Comparison of ENCODE assay signal across 16 cellular contexts in genomic region chr10:46294641-46295230, GRCh38. TPM values are rescaled to one million over a fixed set of nuclear protein-coding genes. Genes with fewer than 3 reads are reported as not detected.
DNase-seq lines count a peak whose midpoint lies in the region; ATAC-seq, FAIRE-seq and TF ChIP-seq lines count a peak whose summit lies in the region.
"Had no signal": no experiment of that assay in that cellular context is flagged by ENCODE, and none has a peak within 500 bp of the region (broad histone marks: within the 10 kb centered on the region; RNA-seq: fewer than 3 reads in every experiment).

No MANE protein-coding gene starts in this region.

- no peak for DNase-seq in activated CD4-positive, alpha-beta T cell treated with anti-CD3 and anti-CD28 coated beads, Interleukin-2, amount 10 ng/mL, durations not matched to agents 7 days and 5 days
- no peak for DNase-seq in activated CD4-positive, alpha-beta T cell treated with anti-CD3 and anti-CD28 coated beads for 1 hour
- DNase-seq in RWPE2 (ENCODE audit: low spot score) (peak; percentile 35), neural crest cell (ENCODE audit: low read depth, low spot score) (no peak), stomach (peak; percentile 20), thyroid gland (no peak), urothelium cell line (ENCODE audit: low spot score) (no peak)
- DNase-seq: NCI-H1436 treated with DMSO at 0.1 percent for 48 hours, NCI-H2081, NCI-H510A treated with DMSO at 0.1 percent for 48 hours, SHP77 treated with DMSO at 0.1 percent for 48 hours had no signal

- CTCF ChIA-PET in activated CD4-positive, alpha-beta T cell treated with anti-CD3 and anti-CD28 coated beads, Interleukin-2, amount 10 ng/mL, durations not matched to agents 7 days and 5 days (lab: Charles Lee), result no interaction called here

- peak overlapping the region; percentile 2 for H3K27ac Mint-ChIP-seq in activated CD4-positive, alpha-beta T cell treated with anti-CD3 and anti-CD28 coated beads, Interleukin-2, amount 10 ng/mL, durations not matched to agents 7 days and 5 days
- H3K27ac Mint-ChIP-seq in neural crest cell (ENCODE audit: unreplicated experiment), result peak overlapping the region; percentile 43

- 93 to 96% (median 95%) methylated on average over 7 to 8 of the region's 8 CpGs for WGBS in stomach, 5 donors
- 95 to 97% methylated on average over 7 to 8 of the region's 8 CpGs for WGBS in thyroid gland, 2 donors

- H3K4me1 ChIP-seq in RWPE2 (ENCODE audit: insufficient read depth, poor library complexity, severe bottlenecking) (no peaks in the 10 kb centered on the region), stomach (no peaks in the 10 kb centered on the region), thyroid gland (peaks cover 0 to 5% of the 10 kb centered on the region in 2 donors)

- no peak for FAIRE-seq in urothelium cell line (lab: Jason Lieb, UNC)
- FAIRE-seq: G401.6, GM12891, HTR-8/SVneo, RCC 7860 had no signal

- H3K27me3 Mint-ChIP-seq in activated CD4-positive, alpha-beta T cell treated with anti-CD3 and anti-CD28 coated beads, Interleukin-2, amount 10 ng/mL, durations not matched to agents 7 days and 5 days, result peaks cover 11% of the 10 kb centered on the region
- H3K27me3 Mint-ChIP-seq in neural crest cell (ENCODE audit: low read depth), result peaks cover 27% of the 10 kb centered on the region

- no peak for TF ChIP-seq EP300 in stomach (IDR thresholded peaks at IDR 0.05)

- H3K9me3 Mint-ChIP-seq in activated CD4-positive, alpha-beta T cell treated with anti-CD3 and anti-CD28 coated beads, Interleukin-2, amount 10 ng/mL, durations not matched to agents 7 days and 5 days, result no peaks in the 10 kb centered on the region
- no peaks in the 10 kb centered on the region for H3K9me3 Mint-ChIP-seq in neural crest cell

- no peaks in the 10 kb centered on the region for H3K36me3 ChIP-seq in RWPE2 (ENCODE audit: low read depth)
- no peaks in the 10 kb centered on the region for H3K36me3 ChIP-seq in stomach
- H3K36me3 ChIP-seq in thyroid gland, result no peaks in the 10 kb centered on the region

- ATAC-seq in RWPE2 (ENCODE audit: low read depth), result no peak
- ATAC-seq in HG03139 (IDR thresholded peaks at IDR 0.05; ENCODE audit: unreplicated experiment), result no peak

- H3K9me3 ChIP-seq in RWPE2 (ENCODE audit: severe bottlenecking) (no peaks in the 10 kb centered on the region), stomach (no peaks in the 10 kb centered on the region), thyroid gland (no peaks in the 10 kb centered on the region)

- POLR2A ChIA-PET in activated CD4-positive, alpha-beta T cell treated with anti-CD3 and anti-CD28 coated beads, Interleukin-2, amount 10 ng/mL, durations not matched to agents 7 days and 5 days (lab: Charles Lee), result no interaction called here

- intact Hi-C loops in stomach (cut with DNase I; ENCODE audit: low total_unique reads), result no loop called here
- intact Hi-C loops in thyroid gland (cut with DNase I), result no loop called here

- no peak overlapping the region for H3K4me3 Mint-ChIP-seq in activated CD4-positive, alpha-beta T cell treated with anti-CD3 and anti-CD28 coated beads, Interleukin-2, amount 10 ng/mL, durations not matched to agents 7 days and 5 days
- no peak overlapping the region for H3K4me3 Mint-ChIP-seq in neural crest cell

- H3K36me3 Mint-ChIP-seq in activated CD4-positive, alpha-beta T cell treated with anti-CD3 and anti-CD28 coated beads, Interleukin-2, amount 10 ng/mL, durations not matched to agents 7 days and 5 days (ENCODE audit: low read depth), result peaks cover 2% of the 10 kb centered on the region
- no peaks in the 10 kb centered on the region for H3K36me3 Mint-ChIP-seq in neural crest cell (ENCODE audit: low read depth)

- no peak for TF ChIP-seq POLR2A in stomach (IDR thresholded peaks at IDR 0.05)
- TF ChIP-seq POLR2A in thyroid gland (IDR thresholded peaks at IDR 0.05), result no peak

- H3K27me3 ChIP-seq in RWPE2 (ENCODE audit: insufficient read depth, poor library complexity, severe bottlenecking), result no peaks in the 10 kb centered on the region
- H3K27me3 ChIP-seq in stomach, result no peaks in the 10 kb centered on the region
- H3K27me3 ChIP-seq in thyroid gland, result no peaks in the 10 kb centered on the region

- no peak overlapping the region for H3K4me3 ChIP-seq in RWPE2 (ENCODE audit: severe bottlenecking)
- H3K4me3 ChIP-seq in stomach, result no peak overlapping the region
- no peak overlapping the region for H3K4me3 ChIP-seq in thyroid gland (replicated peaks in 1 of 3)

- TF ChIP-seq CTCF in RWPE2 (IDR thresholded peaks at IDR 0.05; ENCODE audit: poor library complexity, severe bottlenecking), result no peak
- TF ChIP-seq CTCF in neural crest cell (conservative IDR thresholded peaks at IDR 0.05), result no peak
- no peak for TF ChIP-seq CTCF in stomach (IDR thresholded peaks at IDR 0.05)
- no peak for TF ChIP-seq CTCF in thyroid gland (IDR thresholded peaks at IDR 0.05)

- H3K27ac ChIP-seq in RWPE2 (ENCODE audit: poor library complexity, severe bottlenecking) (no peak overlapping the region), stomach (no peak overlapping the region), thyroid gland (no peak overlapping the region)

- peaks cover 20% of the 10 kb centered on the region for H3K4me1 Mint-ChIP-seq in activated CD4-positive, alpha-beta T cell treated with anti-CD3 and anti-CD28 coated beads, Interleukin-2, amount 10 ng/mL, durations not matched to agents 7 days and 5 days
- peaks cover 18% of the 10 kb centered on the region for H3K4me1 Mint-ChIP-seq in neural crest cell

RNA-seq across cellular contexts. Expression of gene ANTXRL, which starts 7.9 kb away (rescaled TPM):
- total RNA-seq in activated CD4-positive, alpha-beta T cell treated with anti-CD3 and anti-CD28 coated beads, Interleukin-2, amount 10 ng/mL, durations not matched to agents 7 days and 5 days, result under 1 TPM; 0.52 to 0.57 TPM
- not detected in 2 replicates for total RNA-seq in neural crest cell
- total RNA-seq in stomach, result not detected
- polyA plus RNA-seq in stomach, result not detected
- total RNA-seq in thyroid gland, result not detected

Comparison
In these comparisons a context has a peak if more than half of its experiments do, and no peak if none do; other contexts are left out.
1. DNase-seq: peak in RWPE2 (single experiment) and stomach (single experiment); none in activated CD4-positive, alpha-beta T cell treated with anti-CD3 and anti-CD28 coated beads, Interleukin-2, amount 10 ng/mL, durations not matched to agents 7 days and 5 days (single experiment), activated CD4-positive, alpha-beta T cell treated with anti-CD3 and anti-CD28 coated beads for 1 hour (single experiment), neural crest cell (single experiment), thyroid gland (0 of 2) and urothelium cell line (single experiment).